ENCODE assay signal across 15 cellular contexts in the genomic region with DNA sequence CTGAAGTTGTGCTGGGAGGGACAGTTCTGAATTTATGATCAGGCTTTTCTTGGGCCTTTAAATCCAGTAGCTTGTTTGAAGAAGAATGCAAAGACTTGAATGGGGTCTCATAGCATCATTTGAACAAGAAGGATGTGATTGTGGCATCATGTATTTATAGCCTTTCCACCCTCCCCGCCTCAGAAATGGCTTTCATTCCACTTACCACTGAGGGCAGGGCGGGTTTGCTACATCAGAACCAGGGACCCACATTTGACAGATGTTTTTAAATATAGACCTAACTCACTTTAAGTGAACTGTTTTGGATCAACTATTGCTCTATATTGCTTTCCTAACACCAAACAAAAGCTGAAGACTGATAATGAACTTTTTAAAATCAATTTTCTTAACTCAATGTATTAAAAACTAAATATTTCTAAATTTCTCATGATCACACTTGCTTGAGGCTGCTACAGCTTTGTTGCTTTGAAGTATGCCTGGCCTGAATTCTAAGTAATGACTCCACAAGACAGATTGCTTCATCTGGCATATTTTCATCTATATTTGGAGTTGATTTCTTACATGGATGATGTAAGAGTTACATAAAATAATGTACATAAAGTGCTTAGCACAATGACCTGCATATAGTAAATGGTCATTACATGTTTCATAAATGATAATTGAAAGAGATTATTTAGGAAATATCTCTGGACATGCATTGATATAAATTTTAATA.
A peak's percentile ranks its signal among the peaks of the same experiment; 100 is the strongest.
DNase-seq lines count a peak whose midpoint lies in the region; ATAC-seq and TF ChIP-seq lines count a peak whose summit lies in the region.
"Had no signal": no experiment of that assay in that cellular context is flagged by ENCODE, and none has a peak within 500 bp of the region (broad histone marks: within the 10 kb centered on the region; RNA-seq: fewer than 3 reads in every experiment).

No MANE protein-coding gene starts in this region.

- peak overlapping the region; percentile 94 for H3K4me2 ChIP-seq in SU-DHL-6 (ENCODE audit: low read depth, low read length, poor library complexity, severe bottlenecking)
- H3K4me2 ChIP-seq: BLaER1 had no signal

- H3K36me3 ChIP-seq in SU-DHL-6 (ENCODE audit: low read length), result no peaks in the 10 kb centered on the region
- H3K36me3 ChIP-seq: BLaER1, tibial nerve had no signal

- peaks cover 23% of the 10 kb centered on the region for H3F3A ChIP-seq in SU-DHL-6 (ENCODE audit: insufficient read depth)

- no peaks in the 10 kb centered on the region for H3K9me3 ChIP-seq in SU-DHL-6 (ENCODE audit: insufficient read depth, low read length)
- H3K9me3 ChIP-seq: BLaER1, mucosa of descending colon, tibial nerve had no signal

- no peaks in the 10 kb centered on the region for H3K27me3 ChIP-seq in SU-DHL-6 (ENCODE audit: low read length)
- H3K27me3 ChIP-seq: BLaER1, tibial nerve had no signal

- no peaks in the 10 kb centered on the region for H3K9me2 ChIP-seq in SU-DHL-6 (replicated peaks; ENCODE audit: insufficient read depth, low read length)

- H3K9ac ChIP-seq in SU-DHL-6 (ENCODE audit: low read length), result peak overlapping the region; percentile 50
- H3K9ac ChIP-seq: BLaER1 had no signal

- ATAC-seq in GM18505 (IDR thresholded peaks at IDR 0.05; ENCODE audit: unreplicated experiment) (peak; percentile 21), GM21367 (IDR thresholded peaks at IDR 0.05; ENCODE audit: unreplicated experiment) (peak; percentile 4), HG03159 (IDR thresholded peaks at IDR 0.05; ENCODE audit: unreplicated experiment) (peak; percentile 10), HG03045 (IDR thresholded peaks at IDR 0.05; ENCODE audit: unreplicated experiment) (no peak)
- no peak for ATAC-seq in stimulated activated naive CD8-positive, alpha-beta T cell treated with anti-CD3 and anti-CD28 coated beads, Interleukin-15, Interleukin-2, amounts not matched to agents 100 U/mL and 50 U/mL, for 24 hours

- DNase-seq in islet precursor cell (no peak), NCI-H69 (lab: John Stamatoyannopoulos, UW) (no peak)
- DNase-seq in stimulated activated naive CD8-positive, alpha-beta T cell treated with anti-CD3 and anti-CD28 coated beads, Interleukin-15, Interleukin-2, amounts not matched to agents 100 U/mL and 50 U/mL, for 24 hours, result no peak
- DNase-seq: activated CD8-positive, alpha-beta memory T cell treated with anti-CD3 and anti-CD28 coated beads, Interleukin-2, amount 50 U/mL, for 4 hours; anterior cingulate cortex; effector memory CD8-positive, alpha-beta T cell; mucosa of descending colon; NCI-H1436 treated with DMSO at 0.1 percent for 48 hours had no signal

- H2AFZ ChIP-seq in SU-DHL-6 (ENCODE audit: low read depth, low read length, severe bottlenecking), result peak overlapping the region; percentile 95

- H3K27ac ChIP-seq in SU-DHL-6 (ENCODE audit: low read depth, low read length), result peak overlapping the region; percentile 99
- H3K27ac ChIP-seq: BLaER1, tibial nerve had no signal

- no peak for TF ChIP-seq POLR2A in GM18505 (IDR thresholded peaks at IDR 0.05; ENCODE audit: borderline replicate concordance, extremely low read depth, insufficient read depth, insufficient read length)

- peak overlapping the region; percentile 0 for H3K4me3 ChIP-seq in SU-DHL-6 (ENCODE audit: insufficient read depth, low read length, poor library complexity, severe bottlenecking)
- H3K4me3 ChIP-seq: BLaER1, mucosa of descending colon, tibial nerve had no signal

- no peaks in the 10 kb centered on the region for H4K20me1 ChIP-seq in SU-DHL-6 (ENCODE audit: low read depth, low read length)
- H4K20me1 ChIP-seq: BLaER1 had no signal

- H3K79me2 ChIP-seq in SU-DHL-6 (ENCODE audit: insufficient read depth, low read length), result no peaks in the 10 kb centered on the region

- TF ChIP-seq CTCF in SU-DHL-6 (IDR thresholded peaks at IDR 0.05; ENCODE audit: insufficient read depth, low read length, poor library complexity, severe bottlenecking), result no peak

Comparison
In these comparisons a context has a peak if more than half of its experiments do, and no peak if none do; other contexts are left out.
1. ATAC-seq: peak in GM18505 (single experiment), GM21367 (single experiment) and HG03159 (single experiment); none in HG03045 (single experiment) and stimulated activated naive CD8-positive, alpha-beta T cell treated with anti-CD3 and anti-CD28 coated beads, Interleukin-15, Interleukin-2, amounts not matched to agents 100 U/mL and 50 U/mL, for 24 hours (single experiment).